16 cellular contexts compared by ENCODE assay signal in the genomic region with DNA sequence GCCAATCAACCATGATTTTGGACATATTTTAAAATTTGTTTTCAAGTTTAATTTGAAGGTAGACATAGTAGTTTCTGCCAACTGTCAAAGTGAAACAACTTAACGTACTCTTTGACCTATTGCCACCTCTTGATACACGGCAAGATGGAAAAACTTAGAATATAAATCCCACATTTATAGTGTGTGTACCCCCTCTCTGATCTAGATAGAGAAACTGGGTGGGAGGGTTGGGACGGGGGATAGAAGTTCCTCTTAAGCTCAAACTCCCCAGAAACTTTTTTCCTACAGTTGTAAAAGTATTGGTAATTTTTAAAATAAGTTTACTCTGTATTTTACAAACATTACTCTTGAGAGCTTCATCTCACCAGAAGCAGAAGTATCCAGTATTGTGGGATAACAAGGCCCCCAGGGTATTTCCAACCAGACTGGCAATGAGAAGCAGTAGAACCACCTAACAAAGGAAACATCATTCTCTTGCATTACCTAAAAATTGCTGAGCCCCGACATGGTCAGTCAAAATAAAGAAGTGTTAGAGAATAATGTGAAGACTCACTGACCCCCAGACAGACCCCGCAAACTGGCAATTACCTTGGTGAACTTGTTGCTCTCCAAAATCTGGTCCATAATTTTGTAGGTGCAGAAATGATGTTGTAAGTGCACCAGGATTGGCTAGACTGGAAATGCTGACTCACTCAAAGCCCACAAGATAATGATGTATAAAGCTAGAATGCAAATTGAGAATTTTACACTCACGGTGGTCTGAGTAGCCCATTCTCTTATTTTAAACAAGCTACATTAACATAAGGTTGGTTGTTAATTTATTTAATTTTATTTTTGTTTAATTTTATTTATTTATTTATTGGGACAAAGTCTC.
DNase-seq lines count a peak whose midpoint lies in the region; ATAC-seq, FAIRE-seq and TF ChIP-seq lines count a peak whose summit lies in the region.
"Had no signal": no experiment of that assay in that cellular context is flagged by ENCODE, and none has a peak within 500 bp of the region (broad histone marks: within the 10 kb centered on the region; RNA-seq: fewer than 3 reads in every experiment).

No MANE protein-coding gene starts in this region.

- no peak for TF ChIP-seq POLR2A in body of pancreas (IDR thresholded peaks at IDR 0.05)

- peak; percentile 64 for FAIRE-seq in GM18507 (lab: Jason Lieb, UNC)
- FAIRE-seq: endometrium had no signal

- H3K4me1 ChIP-seq in body of pancreas = no peaks in the 10 kb centered on the region
- H3K4me1 ChIP-seq in aorta (ENCODE audit: control insufficient read depth in 1 of 2, insufficient read depth in 2 of 2, low read length in 2 of 2) = no peaks in the 10 kb centered on the region

- H3K4me3 ChIP-seq in body of pancreas (no peak overlapping the region), aorta (ENCODE audit: low read length in 2 of 2) (no peak overlapping the region)
- H3K4me3 ChIP-seq: left lung, thoracic aorta had no signal

- peak; percentile 33 for DNase-seq in activated CD4-positive, alpha-beta T cell treated with anti-CD3 and anti-CD28 coated beads for 36 hours
- DNase-seq in activated CD4-positive, alpha-beta T cell treated with anti-CD3 and anti-CD28 coated beads for 48 hours = no peak
- DNase-seq in GM18507 (ENCODE audit: extremely low spot score, insufficient read length, low read depth) = no peak
- no peak for DNase-seq in T-cell
- DNase-seq in memory B cell (ENCODE audit: low spot score in 2 of 2) = no peak
- no peak for DNase-seq in body of pancreas
- DNase-seq in aorta = no peak
- DNase-seq in stimulated activated naive CD4-positive, alpha-beta T cell (lab: John Stamatoyannopoulos, UW) = no peak
- DNase-seq: activated CD4-positive, alpha-beta T cell treated with anti-CD3 and anti-CD28 coated beads, Interleukin-2, amount 50 U/mL, for 4 hours; caudate nucleus; left lung; NCI-H1048 had no signal

- no peak for TF ChIP-seq CTCF in body of pancreas (IDR thresholded peaks at IDR 0.05)

- no peaks in the 10 kb centered on the region for H3K27me3 ChIP-seq in body of pancreas
- no peaks in the 10 kb centered on the region for H3K27me3 ChIP-seq in aorta (ENCODE audit: control insufficient read depth in 1 of 2, insufficient read depth in 2 of 2, low read length in 1 of 2)
- H3K27me3 ChIP-seq: left lung had no signal

- peaks cover 55% of the 10 kb centered on the region for H3K4me1 Mint-ChIP-seq in activated CD4-positive, alpha-beta T cell treated with anti-CD3 and anti-CD28 coated beads for 36 hours
- H3K4me1 Mint-ChIP-seq in T-cell = peaks cover 49 to 68% (median 57%) of the 10 kb centered on the region in 3 donors
- peaks cover 30% of the 10 kb centered on the region for H3K4me1 Mint-ChIP-seq in memory B cell

- 77 to 78% methylated on average over 6 of the region's 6 CpGs for WGBS in body of pancreas, 2 donors
- WGBS in aorta, 2 donors = 64 to 65% methylated on average over 6 of the region's 6 CpGs

- intact Hi-C loops in activated CD4-positive, alpha-beta T cell treated with anti-CD3 and anti-CD28 coated beads for 36 hours (cut with DNase I, micrococcal nuclease) = loop anchor here (2.0 to 10.0 kb wide), 3 partner anchors 36 to 185 kb away; no protein-coding TSS in a partner anchor
- intact Hi-C loops in body of pancreas (cut with DNase I) = no loop called here
- intact Hi-C loops in aorta (cut with DNase I) = no loop called here

- POLR2A ChIA-PET in activated CD4-positive, alpha-beta T cell treated with anti-CD3 and anti-CD28 coated beads for 36 hours (lab: Charles Lee) = interaction anchor here (0.6 to 1.0 kb wide), 3 partner anchors 75 to 84 kb away, joined by 3 read pairs; partner anchors contain the start of gene TNFAIP3
- POLR2A ChIA-PET in T-cell (lab: Charles Lee) = interaction anchor here in 1 of 2 donors (0.5 to 1.4 kb wide), 4 partner anchors 31 to 77 kb away, joined by 3 to 6 read pairs (median 4); partner anchors contain the start of gene TNFAIP3

- no peaks in the 10 kb centered on the region for H3K36me3 ChIP-seq in body of pancreas (replicated peaks in 1 of 2; ENCODE audit: insufficient read depth in 1 of 2, low read depth in 2 of 2)
- no peaks in the 10 kb centered on the region for H3K36me3 ChIP-seq in aorta (ENCODE audit: control insufficient read depth in 1 of 2, insufficient read depth in 2 of 2, low read length in 1 of 2)
- H3K36me3 ChIP-seq: left lung, thoracic aorta had no signal

- no peaks in the 10 kb centered on the region for H3K27me3 Mint-ChIP-seq in activated CD4-positive, alpha-beta T cell treated with anti-CD3 and anti-CD28 coated beads for 36 hours
- H3K27me3 Mint-ChIP-seq in T-cell (no peaks in the 10 kb centered on the region), memory B cell (no peaks in the 10 kb centered on the region)
- H3K27me3 Mint-ChIP-seq: progenitor cell of endocrine pancreas had no signal

- H3K27ac ChIP-seq in body of pancreas (no peak overlapping the region), aorta (ENCODE audit: low read depth in 1 of 2, low read length in 2 of 2) (no peak overlapping the region)
- H3K27ac ChIP-seq: thoracic aorta had no signal

- H3K9me3 ChIP-seq in body of pancreas (no peaks in the 10 kb centered on the region), aorta (ENCODE audit: control insufficient read depth, low read length) (no peaks in the 10 kb centered on the region)
- H3K9me3 ChIP-seq: left lung, thoracic aorta had no signal

- H3K36me3 Mint-ChIP-seq in activated CD4-positive, alpha-beta T cell treated with anti-CD3 and anti-CD28 coated beads for 36 hours (ENCODE audit: low read depth) = no peaks in the 10 kb centered on the region
- H3K36me3 Mint-ChIP-seq in T-cell = no peaks in the 10 kb centered on the region
- peaks cover 3% of the 10 kb centered on the region for H3K36me3 Mint-ChIP-seq in memory B cell

- CTCF ChIA-PET in activated CD4-positive, alpha-beta T cell treated with anti-CD3 and anti-CD28 coated beads for 36 hours (lab: Charles Lee) = interaction anchor here (1.4 kb wide), 1 partner anchor 75 kb away, joined by 7 read pairs; the partner anchor contains the start of gene TNFAIP3
- CTCF ChIA-PET in T-cell (lab: Charles Lee) = interaction anchor here in 1 of 2 donors (0.6 kb wide), 2 partner anchors 47 to 448 kb away, joined by 3 read pairs; no protein-coding TSS in a partner anchor

- peak overlapping the region; percentile 47 for H3K4me3 Mint-ChIP-seq in activated CD4-positive, alpha-beta T cell treated with anti-CD3 and anti-CD28 coated beads for 36 hours
- H3K4me3 Mint-ChIP-seq in T-cell (peak overlapping the region in 2 of 3 donors; percentile 28 to 48), memory B cell (no peak overlapping the region)

- H3K27ac Mint-ChIP-seq in activated CD4-positive, alpha-beta T cell treated with anti-CD3 and anti-CD28 coated beads for 36 hours = peak overlapping the region; percentile 77
- H3K27ac Mint-ChIP-seq in T-cell (peak overlapping the region; percentile 23 to 51), memory B cell (no peak overlapping the region)
- H3K27ac Mint-ChIP-seq: progenitor cell of endocrine pancreas had no signal

- peak; percentile 75 for ATAC-seq in activated CD4-positive, alpha-beta T cell treated with anti-CD3 and anti-CD28 coated beads for 36 hours
- no peak for ATAC-seq in T-cell (replicated peaks in 1 of 4)
- ATAC-seq in memory B cell (ENCODE audit: low read depth) = peak; percentile 36
- no peak for ATAC-seq in body of pancreas
- ATAC-seq in aorta (ENCODE audit: low FRiP score) = no peak
- ATAC-seq: Right ventricle myocardium inferior had no signal

- H3K9me3 Mint-ChIP-seq in activated CD4-positive, alpha-beta T cell treated with anti-CD3 and anti-CD28 coated beads for 36 hours (ENCODE audit: low read depth) = no peaks in the 10 kb centered on the region
- H3K9me3 Mint-ChIP-seq in T-cell (no peaks in the 10 kb centered on the region), memory B cell (peaks cover 3% of the 10 kb centered on the region)

Comparison
In these comparisons a context has a peak if more than half of its experiments do, and no peak if none do; other contexts are left out.
1. ATAC-seq: peak in activated CD4-positive, alpha-beta T cell treated with anti-CD3 and anti-CD28 coated beads for 36 hours (single experiment) and memory B cell (single experiment); none in T-cell (0 of 4), body of pancreas (single experiment) and aorta (single experiment).
2. intact Hi-C loops: an anchor here in activated CD4-positive, alpha-beta T cell treated with anti-CD3 and anti-CD28 coated beads for 36 hours (2.0 to 10.0 kb wide); none called in body of pancreas and aorta.